Comparison of ENCODE assay signal across 28 cellular contexts in genomic region chr1:116152950-116153691, GRCh38. TPM values are rescaled to one million over a fixed set of nuclear protein-coding genes. Genes with fewer than 3 reads are reported as not detected.
A peak's percentile ranks its signal among the peaks of the same experiment; 100 is the strongest.
DNase-seq lines count a peak whose midpoint lies in the region; ATAC-seq, FAIRE-seq and TF ChIP-seq lines count a peak whose summit lies in the region.
"Had no signal": no experiment of that assay in that cellular context is flagged by ENCODE, and none has a peak within 500 bp of the region (broad histone marks: within the 10 kb centered on the region; RNA-seq: fewer than 3 reads in every experiment).

No MANE protein-coding gene starts in this region.

- H3K27me3 Mint-ChIP-seq in immature natural killer cell (ENCODE audit: low read depth in 3 of 3), result peaks cover 2 to 3% (median 2%) of the 10 kb centered on the region in 3 donors
- H3K27me3 Mint-ChIP-seq in osteocyte (ENCODE audit: unreplicated experiment), result peaks cover 35% of the 10 kb centered on the region
- H3K27me3 Mint-ChIP-seq: activated B cell treated with CpG ODN at 0.5 μM for 24 hours had no signal

- peaks cover 9 to 11% of the 10 kb centered on the region in 2 donors for H3K4me1 Mint-ChIP-seq in immature natural killer cell
- H3K4me1 Mint-ChIP-seq in osteocyte (ENCODE audit: unreplicated experiment), result peaks cover 3% of the 10 kb centered on the region

- ATAC-seq in HG03460 (IDR thresholded peaks at IDR 0.05; ENCODE audit: unreplicated experiment) (no peak), HG03432 (IDR thresholded peaks at IDR 0.05; ENCODE audit: unreplicated experiment) (no peak)

- TF ChIP-seq CTCF in 22Rv1 (IDR thresholded peaks at IDR 0.05) (no peak), osteocyte (IDR thresholded peaks at IDR 0.05) (no peak), coronary artery (IDR thresholded peaks at IDR 0.05) (no peak)

- H3K27ac Mint-ChIP-seq in immature natural killer cell, result peak overlapping the region in 5 of 6 donors; percentile 12 to 63 (median 56)
- no peak overlapping the region for H3K27ac Mint-ChIP-seq in osteocyte (ENCODE audit: unreplicated experiment)
- H3K27ac Mint-ChIP-seq: activated B cell treated with CpG ODN at 0.5 μM for 24 hours, neural progenitor cell had no signal

- H3K27ac ChIP-seq in 22Rv1, result peak overlapping the region; percentile 66
- H3K27ac ChIP-seq in coronary artery, result no peak overlapping the region
- H3K27ac ChIP-seq: neural progenitor cell, thoracic aorta had no signal

- no peak overlapping the region for H3K4me3 Mint-ChIP-seq in immature natural killer cell
- H3K4me3 Mint-ChIP-seq in osteocyte (ENCODE audit: unreplicated experiment), result no peak overlapping the region

- H3K36me3 Mint-ChIP-seq in immature natural killer cell, result no peaks in the 10 kb centered on the region
- no peaks in the 10 kb centered on the region for H3K36me3 Mint-ChIP-seq in osteocyte (ENCODE audit: unreplicated experiment)
- H3K36me3 Mint-ChIP-seq: neural progenitor cell; stimulated activated naive B cell treated with anti-CD40 and anti-IgM and Interleukin-4, amounts not matched to agents 10 μg/mL and 1 μg/mL and 100 μg/mL, for 72 hours had no signal

- no peak for TF ChIP-seq POLR2A in GM12891 (IDR thresholded peaks at IDR 0.05; ENCODE audit: low read depth, low read length)

- no peak overlapping the region for H3K4me3 ChIP-seq in coronary artery

- FAIRE-seq in GM12891 (lab: Jason Lieb, UNC), result no peak
- FAIRE-seq: D721Med, H54 had no signal

- peak; percentile 33 for DNase-seq in SW480 (ENCODE audit: low spot score)
- no peak for DNase-seq in immature natural killer cell
- peak; percentile 8 for DNase-seq in osteocyte (ENCODE audit: extremely low spot score, unreplicated experiment)
- no peak for DNase-seq in coronary artery (ENCODE audit: low spot score)
- no peak for DNase-seq in GM12891 (ENCODE audit: insufficient read length, low spot score)
- DNase-seq: activated B cell treated with CpG ODN at 0.5 μM for 24 hours; activated CD4-positive, alpha-beta T cell treated with anti-CD3 and anti-CD28 coated beads, Interleukin-2, amount 50 U/mL, for 4 hours; activated naive CD4-positive, alpha-beta T cell treated with Interleukin-2 at 50 U/mL for 16 hours; activated T-cell treated with anti-CD3 and anti-CD28 coated beads, Interleukin-2, amount 50 U/mL, for 1 hour; amniotic stem cell; EL; midbrain; MM.1S; NCI-H1436; NCI-H2171; NCI-H526; stimulated activated CD4-positive, alpha-beta T cell treated with anti-CD3 and anti-CD28 coated beads, Interleukin-2, amount 100 ng/mL, for 48 hours; stimulated activated naive B cell treated with anti-CD40 and anti-IgM and Interleukin-4, amounts not matched to agents 10 μg/mL and 1 μg/mL and 100 μg/mL, for 72 hours; T-helper 9 cell had no signal

- H3K9me3 Mint-ChIP-seq in immature natural killer cell, result no peaks in the 10 kb centered on the region
- H3K9me3 Mint-ChIP-seq in osteocyte (ENCODE audit: unreplicated experiment), result no peaks in the 10 kb centered on the region
- H3K9me3 Mint-ChIP-seq: dendritic cell treated with granulocyte-macrophage colony-stimulating factor and Interleukin-4, amounts not matched to agents 40 ng/mL and 50 ng/mL, for 4 days; stimulated activated naive B cell treated with anti-CD40 and anti-IgM and Interleukin-4, amounts not matched to agents 10 μg/mL and 1 μg/mL and 100 μg/mL, for 72 hours had no signal

TF ChIP-seq in GM12891, 5 proteins besides CTCF, POLR2A, EP300 and RAD21:
- TF ChIP-seq POLR2AphosphoS5 (IDR thresholded peaks at IDR 0.05; ENCODE audit: low read depth, low read length) (no peak), TAF1 (IDR thresholded peaks at IDR 0.05; ENCODE audit: low read depth, low read length) (no peak), SPI1 (IDR thresholded peaks at IDR 0.05; ENCODE audit: low read depth, low read length) (no peak), POU2F2 (IDR thresholded peaks at IDR 0.05; ENCODE audit: low read depth, low read length) (no peak), PAX5 (IDR thresholded peaks at IDR 0.05; ENCODE audit: insufficient read depth, low read length, severe bottlenecking) (no peak)

RNA-seq across cellular contexts. Expression of gene MAB21L3, which starts 41.9 kb away (rescaled TPM):
- not detected for polyA plus RNA-seq in immature natural killer cell
- total RNA-seq in osteocyte, result not detected in 2 replicates
- 0.80 TPM for polyA plus RNA-seq in GM12891 (2012; ENCODE audit: low read depth, missing spikeins)
- total RNA-seq: activated B cell treated with CpG ODN at 0.5 μM for 24 hours, RPMI7951, thoracic aorta had no signal

Comparison
In these comparisons a context has a peak if more than half of its experiments do, and no peak if none do; other contexts are left out.
1. DNase-seq: peak in SW480 (single experiment) and osteocyte (single experiment); none in immature natural killer cell (0 of 3), coronary artery (single experiment) and GM12891 (single experiment).